Comparison of ENCODE assay signal across 8 cellular contexts in genomic region chr12:9647825-9648700, GRCh38. TPM values are rescaled to one million over a fixed set of nuclear protein-coding genes. Genes with fewer than 3 reads are reported as not detected.
A peak's percentile ranks its signal among the peaks of the same experiment; 100 is the strongest.
DNase-seq lines count a peak whose midpoint lies in the region; ATAC-seq and TF ChIP-seq lines count a peak whose summit lies in the region.

No MANE protein-coding gene starts in this region.

- DNase-seq in DMS53 treated with DMSO at 0.1 percent for 48 hours (lab: John Stamatoyannopoulos, UW; ENCODE audit: unreplicated experiment), result peak; percentile 90
- peak; percentile 81 for DNase-seq in HuH-7.5 (ENCODE audit: low spot score)
- peak; percentile 93 for DNase-seq in RPMI8226
- peak; percentile 95 for DNase-seq in activated T-helper 2 cell treated with anti-CD3 and anti-CD28 coated beads, Interferon-gamma antibody, Interleukin-2, Interleukin-4, amounts not matched to agents 10 μg/mL and 5 μg/mL and 100 μg/mL, durations not matched to agents 14 hours and 24 hours and 36 hours (ENCODE audit: low spot score)
- DNase-seq in fibroblast of the conjunctiva (ENCODE audit: low read depth), result peak; percentile 53
- DNase-seq in stomach, result peak; percentile 79

- peak; percentile 24 for TF ChIP-seq RAD21 in neural cell (conservative IDR thresholded peaks at IDR 0.05)

- H3K4me3 ChIP-seq in neural cell (ENCODE audit: low read length), result peak overlapping the region; percentile 78
- peak overlapping the region; percentile 60 to 70 (median 66) for H3K4me3 ChIP-seq in stomach

- peak; percentile 72 for ATAC-seq in GM21529 (IDR thresholded peaks at IDR 0.05; ENCODE audit: unreplicated experiment)

- H3K9me3 ChIP-seq in neural cell (ENCODE audit: low read length), result no peaks in the 10 kb centered on the region
- no peaks in the 10 kb centered on the region for H3K9me3 ChIP-seq in stomach

- H3K4me1 ChIP-seq in stomach, result peaks cover 0 to 46% (median 25%) of the 10 kb centered on the region in 4 donors

- peak overlapping the region; percentile 36 for H2AFZ ChIP-seq in neural cell (ENCODE audit: low read depth, low read length)

- H3K79me2 ChIP-seq in neural cell (replicated peaks; ENCODE audit: insufficient read depth, low read length), result no peaks in the 10 kb centered on the region

- no peaks in the 10 kb centered on the region for H3K9me2 ChIP-seq in neural cell (ENCODE audit: insufficient read depth, low read length)

- H3K36me3 Mint-ChIP-seq in activated T-helper 2 cell treated with anti-CD3 and anti-CD28 coated beads, Interferon-gamma antibody, Interleukin-2, Interleukin-4, amounts not matched to agents 10 μg/mL and 5 μg/mL and 100 μg/mL, durations not matched to agents 14 hours and 24 hours and 36 hours (ENCODE audit: low read depth), result peaks cover 56% of the 10 kb centered on the region

- peak overlapping the region; percentile 77 for H3K4me2 ChIP-seq in neural cell (ENCODE audit: low read length)

- H3K36me3 ChIP-seq in neural cell (ENCODE audit: insufficient read depth, low read length) (no peaks in the 10 kb centered on the region), stomach (no peaks in the 10 kb centered on the region)

- H3K27ac ChIP-seq in neural cell (ENCODE audit: low read length) (no peak overlapping the region), stomach (peak overlapping the region; percentile 73 to 91 (median 90))

- peak in 1 of 4 donors; percentile 14 for TF ChIP-seq POLR2A in stomach (IDR thresholded peaks at IDR 0.05)

- H3K9ac ChIP-seq in neural cell (ENCODE audit: low read length), result peak overlapping the region; percentile 52

- H3K4me3 Mint-ChIP-seq in activated T-helper 2 cell treated with anti-CD3 and anti-CD28 coated beads, Interferon-gamma antibody, Interleukin-2, Interleukin-4, amounts not matched to agents 10 μg/mL and 5 μg/mL and 100 μg/mL, durations not matched to agents 14 hours and 24 hours and 36 hours (ENCODE audit: low read depth), result peak overlapping the region; percentile 94

- TF ChIP-seq CTCF in neural cell (IDR thresholded peaks at IDR 0.05; ENCODE audit: poor library complexity, severe bottlenecking) (no peak), stomach (IDR thresholded peaks at IDR 0.05) (no peak)

- intact Hi-C loops in activated T-helper 2 cell treated with anti-CD3 and anti-CD28 coated beads, Interferon-gamma antibody, Interleukin-2, Interleukin-4, amounts not matched to agents 10 μg/mL and 5 μg/mL and 100 μg/mL, durations not matched to agents 14 hours and 24 hours and 36 hours (cut with micrococcal nuclease), result loop anchor here (1.0 to 2.0 kb wide), 3 partner anchors 112 to 221 kb away; partner anchors contain the start of genes CD69 and CLEC2B
- intact Hi-C loops in stomach (cut with DNase I; ENCODE audit: low total_unique reads), result no loop called here

- WGBS in stomach, 5 donors, result 0 to 1% (median 0%) methylated on average over 40 to 55 of the region's 55 CpGs

- peak; percentile 9 for TF ChIP-seq EP300 in neural cell (conservative IDR thresholded peaks at IDR 0.05; ENCODE audit: poor library complexity, severe bottlenecking)
- no peak for TF ChIP-seq EP300 in stomach (IDR thresholded peaks at IDR 0.05)

- no peaks in the 10 kb centered on the region for H4K20me1 ChIP-seq in neural cell (ENCODE audit: insufficient read depth)

- no peaks in the 10 kb centered on the region for H3F3A ChIP-seq in neural cell (ENCODE audit: insufficient read depth, low read length, poor library complexity, severe bottlenecking)

- peaks cover 46% of the 10 kb centered on the region for H3K4me1 Mint-ChIP-seq in activated T-helper 2 cell treated with anti-CD3 and anti-CD28 coated beads, Interferon-gamma antibody, Interleukin-2, Interleukin-4, amounts not matched to agents 10 μg/mL and 5 μg/mL and 100 μg/mL, durations not matched to agents 14 hours and 24 hours and 36 hours (ENCODE audit: low read depth)

- no peaks in the 10 kb centered on the region for H3K27me3 Mint-ChIP-seq in activated T-helper 2 cell treated with anti-CD3 and anti-CD28 coated beads, Interferon-gamma antibody, Interleukin-2, Interleukin-4, amounts not matched to agents 10 μg/mL and 5 μg/mL and 100 μg/mL, durations not matched to agents 14 hours and 24 hours and 36 hours (ENCODE audit: low read depth)

- peaks cover 17% of the 10 kb centered on the region for H3K9me3 Mint-ChIP-seq in activated T-helper 2 cell treated with anti-CD3 and anti-CD28 coated beads, Interferon-gamma antibody, Interleukin-2, Interleukin-4, amounts not matched to agents 10 μg/mL and 5 μg/mL and 100 μg/mL, durations not matched to agents 14 hours and 24 hours and 36 hours

- peak overlapping the region; percentile 96 for H3K27ac Mint-ChIP-seq in activated T-helper 2 cell treated with anti-CD3 and anti-CD28 coated beads, Interferon-gamma antibody, Interleukin-2, Interleukin-4, amounts not matched to agents 10 μg/mL and 5 μg/mL and 100 μg/mL, durations not matched to agents 14 hours and 24 hours and 36 hours

- H3K27me3 ChIP-seq in neural cell (ENCODE audit: insufficient read depth, low read depth, low read length) (no peaks in the 10 kb centered on the region), stomach (no peaks in the 10 kb centered on the region)

TF ChIP-seq in neural cell, 6 proteins besides CTCF, POLR2A, EP300 and RAD21:
- no peak for TF ChIP-seq REST (IDR thresholded peaks at IDR 0.05; ENCODE audit: borderline replicate concordance)
- TF ChIP-seq POLR2AphosphoS5 (IDR thresholded peaks at IDR 0.05), result no peak
- TF ChIP-seq MXI1 (conservative IDR thresholded peaks at IDR 0.05; ENCODE audit: poor library complexity, severe bottlenecking), result peak; percentile 62
- no peak for TF ChIP-seq EZH2 (IDR thresholded peaks at IDR 0.05; ENCODE audit: borderline replicate concordance, insufficient read depth, low read length, poor library complexity, severe bottlenecking)
- no peak for TF ChIP-seq TAF1 (IDR thresholded peaks at IDR 0.05; ENCODE audit: low read depth)
- TF ChIP-seq SMC3 (conservative IDR thresholded peaks at IDR 0.05; ENCODE audit: poor library complexity), result peak; percentile 19

RNA-seq across cellular contexts. Expression of gene CLEC2D, which starts 21.4 kb away (rescaled TPM):
- total RNA-seq in activated T-helper 2 cell treated with anti-CD3 and anti-CD28 coated beads, Interferon-gamma antibody, Interleukin-2, Interleukin-4, amounts not matched to agents 10 μg/mL and 5 μg/mL and 100 μg/mL, durations not matched to agents 14 hours and 24 hours and 36 hours, result 350 and 351 TPM in 2 replicates
- polyA plus RNA-seq in neural cell (2.6 and 3.7 TPM in 2 replicates), stomach (1 to 10 TPM; 2.2 to 6.4 (median 5.1) TPM)
- 3.4 and 3.9 TPM in 2 replicates for polyA minus RNA-seq in neural cell
- total RNA-seq in stomach, result 10 to 100 TPM in 4 of 5 donors, not detected in 1; 21.1 to 90.2 (median 32.0) TPM

RNA-seq across cellular contexts. Expression of gene KLRB1, which starts 40.3 kb away (rescaled TPM):
- 0.32 TPM in 1 of 2 replicates, not detected in the other for total RNA-seq in activated T-helper 2 cell treated with anti-CD3 and anti-CD28 coated beads, Interferon-gamma antibody, Interleukin-2, Interleukin-4, amounts not matched to agents 10 μg/mL and 5 μg/mL and 100 μg/mL, durations not matched to agents 14 hours and 24 hours and 36 hours
- not detected in 2 replicates for polyA plus RNA-seq in neural cell
- not detected in 2 replicates for polyA minus RNA-seq in neural cell
- total RNA-seq in stomach, result 1 to 10 TPM in 1 of 5 donors, under 1 TPM in 1, not detected in 3; 0.87 to 4.4 TPM
- polyA plus RNA-seq in stomach, result 1 to 10 TPM in 2 of 3 donors, under 1 TPM in 1; 0.50 to 4.9 (median 1.8) TPM
